ENCODE assay signal across 12 cellular contexts in the genomic region with DNA sequence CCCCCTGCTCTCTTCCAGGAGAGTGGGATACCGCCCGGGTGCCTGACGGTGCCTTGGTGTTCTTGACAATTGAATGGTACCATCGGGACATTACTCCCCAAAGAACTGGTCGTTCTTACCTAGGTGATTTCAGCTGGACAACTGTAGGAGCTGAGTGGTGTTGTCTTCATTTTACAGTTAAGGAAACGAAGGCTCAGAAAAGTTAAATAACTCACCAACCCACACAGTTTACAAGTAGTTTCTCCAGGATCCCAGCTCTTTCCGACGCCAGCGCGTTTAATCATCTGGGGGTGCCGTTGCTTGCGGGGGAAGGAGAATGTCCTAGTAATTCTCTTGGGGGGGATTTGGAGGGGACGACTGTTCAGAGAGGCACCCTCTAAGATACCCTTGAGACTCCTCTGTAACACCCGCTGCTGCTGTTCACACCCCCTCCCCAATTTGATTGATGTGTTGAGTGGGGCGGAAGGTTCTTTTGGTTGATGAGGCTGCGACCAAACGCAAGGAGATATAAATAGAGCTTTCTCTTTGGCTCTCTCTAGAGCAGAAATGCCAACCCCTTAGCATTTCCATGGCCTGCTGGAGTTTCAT. TPM values are rescaled to one million over a fixed set of nuclear protein-coding genes. Genes with fewer than 3 reads are reported as not detected.
DNase-seq lines count a peak whose midpoint lies in the region; ATAC-seq and TF ChIP-seq lines count a peak whose summit lies in the region.
"Had no signal": no experiment of that assay in that cellular context is flagged by ENCODE, and none has a peak within 500 bp of the region (broad histone marks: within the 10 kb centered on the region; RNA-seq: fewer than 3 reads in every experiment).

No MANE protein-coding gene starts in this region.

- no peak for TF ChIP-seq CTCF in heart left ventricle (IDR thresholded peaks at IDR 0.05)

- no peak for DNase-seq in heart left ventricle
- no peak for DNase-seq in Right ventricle myocardium inferior (ENCODE audit: missing footprints)
- no peak for DNase-seq in activated CD4-positive, alpha-beta memory T cell treated with anti-CD3 and anti-CD28 coated beads, Interleukin-2, amount 10 ng/mL, durations not matched to agents 7 days and 5 days
- no peak for DNase-seq in SW 1271 (lab: John Stamatoyannopoulos, UW)
- DNase-seq in hypothalamus (lab: John Stamatoyannopoulos, UW) = no peak
- DNase-seq: HCEC 1CT, NCI-H69 had no signal

- 38 to 43% (median 39%) methylated on average over 15 to 17 of the region's 17 CpGs for WGBS in heart left ventricle, 4 donors
- 46% methylated on average over 17 of the region's 17 CpGs for WGBS in thymus

- intact Hi-C loops in heart left ventricle (cut with DNase I) = no loop called here
- intact Hi-C loops in Right ventricle myocardium inferior (cut with DNase I) = no loop called here

- H3K36me3 ChIP-seq in heart left ventricle (no peaks in the 10 kb centered on the region), iPS-15b (ENCODE audit: control insufficient read depth, insufficient read depth, low read length) (no peaks in the 10 kb centered on the region), thymus (ENCODE audit: control insufficient read depth, insufficient read depth) (no peaks in the 10 kb centered on the region)
- H3K36me3 ChIP-seq: cardiac muscle cell had no signal

- H3K27ac Mint-ChIP-seq in activated CD4-positive, alpha-beta memory T cell treated with anti-CD3 and anti-CD28 coated beads, Interleukin-2, amount 10 ng/mL, durations not matched to agents 7 days and 5 days = peak overlapping the region; percentile 97

- CTCF ChIA-PET in activated CD4-positive, alpha-beta memory T cell treated with anti-CD3 and anti-CD28 coated beads, Interleukin-2, amount 10 ng/mL, durations not matched to agents 7 days and 5 days (lab: Charles Lee) = interaction anchor here (0.6 to 7.6 kb wide), 12 partner anchors 14 to 776 kb away, joined by 3 to 144 read pairs (median 4); no protein-coding TSS in a partner anchor

- H3K4me3 ChIP-seq in heart left ventricle (peak overlapping the region in 8 of 12 donors; percentile 2 to 76 (median 58)), iPS-15b (ENCODE audit: low read depth, low read length) (peak overlapping the region; percentile 59), thymus (ENCODE audit: low read length) (peak overlapping the region; percentile 82)

- H3K9me3 ChIP-seq in heart left ventricle (no peaks in the 10 kb centered on the region), iPS-15b (ENCODE audit: control insufficient read depth, insufficient read depth, low read length) (no peaks in the 10 kb centered on the region), thymus (ENCODE audit: control insufficient read depth) (no peaks in the 10 kb centered on the region)

- no peaks in the 10 kb centered on the region for H3K9me3 Mint-ChIP-seq in activated CD4-positive, alpha-beta memory T cell treated with anti-CD3 and anti-CD28 coated beads, Interleukin-2, amount 10 ng/mL, durations not matched to agents 7 days and 5 days

- no peak for TF ChIP-seq POLR2A in heart left ventricle (IDR thresholded peaks at IDR 0.05)

- H3K27me3 ChIP-seq in heart left ventricle = peaks cover 9 to 40% (median 30%) of the 10 kb centered on the region in 9 donors
- peaks cover 27% of the 10 kb centered on the region for H3K27me3 ChIP-seq in iPS-15b (ENCODE audit: control insufficient read depth, insufficient read depth, low read length)
- H3K27me3 ChIP-seq in thymus (ENCODE audit: control insufficient read depth, insufficient read depth) = no peaks in the 10 kb centered on the region

- H3K4me3 Mint-ChIP-seq in activated CD4-positive, alpha-beta memory T cell treated with anti-CD3 and anti-CD28 coated beads, Interleukin-2, amount 10 ng/mL, durations not matched to agents 7 days and 5 days = peak overlapping the region; percentile 96

- POLR2A ChIA-PET in activated CD4-positive, alpha-beta memory T cell treated with anti-CD3 and anti-CD28 coated beads, Interleukin-2, amount 10 ng/mL, durations not matched to agents 7 days and 5 days (lab: Charles Lee) = interaction anchor here (1.0 to 7.4 kb wide), 14 partner anchors 9 to 169 kb away, joined by 4 to 422 read pairs (median 8); no protein-coding TSS in a partner anchor

- H3K4me1 ChIP-seq in heart left ventricle = peaks cover 0 to 53% (median 10%) of the 10 kb centered on the region in 12 donors
- peaks cover 4% of the 10 kb centered on the region for H3K4me1 ChIP-seq in iPS-15b (ENCODE audit: control insufficient read depth, insufficient read depth, low read length)
- peaks cover 8% of the 10 kb centered on the region for H3K4me1 ChIP-seq in thymus (ENCODE audit: control insufficient read depth, insufficient read depth, low read length)
- H3K4me1 ChIP-seq: parathyroid adenoma had no signal

- peak overlapping the region in 3 of 12 donors; percentile 14 to 96 (median 30) for H3K27ac ChIP-seq in heart left ventricle
- H3K27ac ChIP-seq in thymus (ENCODE audit: low read depth) = peak overlapping the region; percentile 83
- H3K27ac ChIP-seq: cardiac muscle cell, parathyroid adenoma had no signal

- H3K36me3 Mint-ChIP-seq in activated CD4-positive, alpha-beta memory T cell treated with anti-CD3 and anti-CD28 coated beads, Interleukin-2, amount 10 ng/mL, durations not matched to agents 7 days and 5 days (ENCODE audit: low read depth) = peaks cover 52% of the 10 kb centered on the region

- no peaks in the 10 kb centered on the region for H3K27me3 Mint-ChIP-seq in activated CD4-positive, alpha-beta memory T cell treated with anti-CD3 and anti-CD28 coated beads, Interleukin-2, amount 10 ng/mL, durations not matched to agents 7 days and 5 days

- no peak overlapping the region for H3K9ac ChIP-seq in iPS-15b (ENCODE audit: low read depth, low read length)
- H3K9ac ChIP-seq: parathyroid adenoma had no signal

- peak in 2 of 4 donors; percentile 22 to 44 for ATAC-seq in heart left ventricle
- ATAC-seq in Right ventricle myocardium inferior = no peak
- ATAC-seq in HG03521 (IDR thresholded peaks at IDR 0.05; ENCODE audit: unreplicated experiment) = no peak

- peaks cover 66% of the 10 kb centered on the region for H3K4me1 Mint-ChIP-seq in activated CD4-positive, alpha-beta memory T cell treated with anti-CD3 and anti-CD28 coated beads, Interleukin-2, amount 10 ng/mL, durations not matched to agents 7 days and 5 days

RNA-seq across cellular contexts. Expression of a gene that starts 1.8 kb away (rescaled TPM):
- total RNA-seq in heart left ventricle (10 to 100 TPM in 3 of 9 donors, 1 to 10 TPM in 6; 2.3 to 18.8 (median 4.4) TPM), Right ventricle myocardium inferior (4.1 TPM)
- polyA plus RNA-seq in heart left ventricle (1 to 10 TPM; 1.9 to 2.0 TPM), thymus (30.4 TPM)
- 100 to 1,000 TPM; 211 to 214 TPM for total RNA-seq in activated CD4-positive, alpha-beta memory T cell treated with anti-CD3 and anti-CD28 coated beads, Interleukin-2, amount 10 ng/mL, durations not matched to agents 7 days and 5 days

Comparison
In these comparisons a context has a peak if more than half of its experiments do, and no peak if none do; other contexts are left out.
1. RNA of a gene that starts 1.8 kb away (total RNA-seq): 211 to 214 TPM in activated CD4-positive, alpha-beta memory T cell treated with anti-CD3 and anti-CD28 coated beads, Interleukin-2, amount 10 ng/mL, durations not matched to agents 7 days and 5 days; 2.3 to 18.8 TPM in heart left ventricle and 4.1 TPM in Right ventricle myocardium inferior (single experiment); every median in the first group is over 10 times any median in the second.
2. Peak in every context shown above with its lines, with median percentiles within 50 percentile points of each other: H3K4me3 ChIP-seq.